In genomic region chr7:48938539-48938938, GRCh38 we compare ENCODE assay signal across 17 cellular contexts. TPM values are rescaled to one million over a fixed set of nuclear protein-coding genes. Genes with fewer than 3 reads are reported as not detected.
DNase-seq lines count a peak whose midpoint lies in the region; ATAC-seq and TF ChIP-seq lines count a peak whose summit lies in the region.
"Had no signal": no experiment of that assay in that cellular context is flagged by ENCODE, and none has a peak within 500 bp of the region (broad histone marks: within the 10 kb centered on the region; RNA-seq: fewer than 3 reads in every experiment).

No MANE protein-coding gene starts in this region.

- H3K36me3 ChIP-seq in left lung, result no peaks in the 10 kb centered on the region
- H3K36me3 ChIP-seq: neutrophil had no signal

- H3K4me1 ChIP-seq in left lung, result no peaks in the 10 kb centered on the region

- no peak overlapping the region for H3K4me3 ChIP-seq in left lung
- H3K4me3 ChIP-seq: K562, PC-9, smooth muscle cell had no signal

- DNase-seq in AG09319 (ENCODE audit: extremely low read depth, low read depth), result peak; percentile 48
- peak; percentile 27 for DNase-seq in LHCN-M2 (ENCODE audit: low read depth)
- DNase-seq in cerebellar cortex (ENCODE audit: low spot score), result peak; percentile 50
- no peak for DNase-seq in left lung
- DNase-seq in DMS153 treated with DMSO at 0.1 percent for 48 hours (lab: John Stamatoyannopoulos, UW; ENCODE audit: unreplicated experiment), result no peak
- DNase-seq in NCI-H2107 (lab: John Stamatoyannopoulos, UW), result no peak
- no peak for DNase-seq in NCI-H2227 (lab: John Stamatoyannopoulos, UW; ENCODE audit: unreplicated experiment)
- DNase-seq: activated CD4-positive, CD25-positive, alpha-beta regulatory T cell; NCI-H1694; NCI-H526 treated with DMSO at 0.1 percent for 48 hours; PC-9 had no signal

- no peak for TF ChIP-seq CTCF in AG09319 (IDR thresholded peaks at IDR 0.05; ENCODE audit: low read depth, low read length)
- no peak for TF ChIP-seq CTCF in left lung (IDR thresholded peaks at IDR 0.05)

- ATAC-seq in left lung (peak; percentile 53), GM21447 (IDR thresholded peaks at IDR 0.05; ENCODE audit: unreplicated experiment) (no peak)
- ATAC-seq: esophagus mucosa, K562 had no signal

- H3K27ac ChIP-seq in left lung, result no peak overlapping the region
- H3K27ac ChIP-seq: neutrophil, PC-9 had no signal

- no peaks in the 10 kb centered on the region for H3K9me3 ChIP-seq in left lung
- H3K9me3 ChIP-seq: neutrophil had no signal

- H3K27me3 ChIP-seq in left lung, result no peaks in the 10 kb centered on the region
- H3K27me3 ChIP-seq: neutrophil had no signal

- intact Hi-C loops in left lung (cut with DNase I), result no loop called here

RNA-seq across cellular contexts. Expression of gene CDC14C, which starts 14.2 kb away (rescaled TPM):
- total RNA-seq in LHCN-M2 (2014; rRNA removed) (0.32 TPM in 1 of 2 replicates, not detected in the other), left lung (not detected)
- not detected for polyA plus RNA-seq in LHCN-M2 (2012)
- total RNA-seq: esophagus mucosa, H1, K562, PC-9, smooth muscle cell had no signal
- polyA plus RNA-seq: K562, smooth muscle cell had no signal

Comparison
In these comparisons a context has a peak if more than half of its experiments do, and no peak if none do; other contexts are left out.
1. DNase-seq: peak in AG09319 (single experiment), LHCN-M2 (single experiment) and cerebellar cortex (single experiment); none in left lung (0 of 2), DMS153 treated with DMSO at 0.1 percent for 48 hours (single experiment), NCI-H2107 (single experiment) and NCI-H2227 (single experiment).